In genomic region chr15:35751421-35752133, GRCh38 we compare ENCODE assay signal across 1 cellular context.
TF ChIP-seq lines count a peak whose summit lies in the region.

No MANE protein-coding gene starts in this region.

TF ChIP-seq in GM23338, 12 proteins besides CTCF, POLR2A, EP300 and RAD21 (continued from another document):
- TF ChIP-seq ZNF462 (CRISPR knock-in tag; IDR thresholded peaks at IDR 0.05) (no peak), EZH2 (IDR thresholded peaks at IDR 0.05; ENCODE audit: low read depth, unreplicated experiment) (no peak), POLR2AphosphoS5 (IDR thresholded peaks at IDR 0.05; ENCODE audit: low read depth) (no peak), CREB1 (CRISPR knock-in tag; IDR thresholded peaks at IDR 0.05; ENCODE audit: low read depth) (no peak), REST (IDR thresholded peaks at IDR 0.05; ENCODE audit: unreplicated experiment) (no peak), STAT1 (IDR thresholded peaks at IDR 0.05; ENCODE audit: unreplicated experiment) (no peak)
